In genomic region chr9:137900584-137901310, GRCh38 we compare ENCODE assay signal across 3 cellular contexts.
A peak's percentile ranks its signal among the peaks of the same experiment; 100 is the strongest.
TF ChIP-seq lines count a peak whose summit lies in the region.

No MANE protein-coding gene starts in this region.

TF ChIP-seq in HCT116, 20 proteins besides CTCF, POLR2A, EP300 and RAD21:
- TF ChIP-seq MAX (IDR thresholded peaks at IDR 0.05) (no peak), CBX3 (IDR thresholded peaks at IDR 0.05; ENCODE audit: low read depth) (no peak), ELF1 (IDR thresholded peaks at IDR 0.05; ENCODE audit: borderline replicate concordance, low read depth) (no peak), SRF (IDR thresholded peaks at IDR 0.05; ENCODE audit: low read depth) (no peak), EZH2 (IDR thresholded peaks at IDR 0.05) (no peak)

TF ChIP-seq in IMR-90, 13 proteins besides CTCF, POLR2A, EP300 and RAD21:
- TF ChIP-seq BHLHE40 (IDR thresholded peaks at IDR 0.05; ENCODE audit: low read depth, low read length), result no peak
- TF ChIP-seq ELK1 (IDR thresholded peaks at IDR 0.05; ENCODE audit: borderline replicate concordance, low read depth, low read length), result no peak
- no peak for TF ChIP-seq MAFK (IDR thresholded peaks at IDR 0.05; ENCODE audit: low read depth, low read length)
- TF ChIP-seq NFE2L2 (IDR thresholded peaks at IDR 0.05; ENCODE audit: low read depth, low read length), result no peak
- TF ChIP-seq CHD1 (IDR thresholded peaks at IDR 0.05; ENCODE audit: low read depth, low read length), result no peak
- no peak for TF ChIP-seq FOS (IDR thresholded peaks at IDR 0.05; ENCODE audit: low read depth, low read length)
- TF ChIP-seq RFX5 (IDR thresholded peaks at IDR 0.05; ENCODE audit: low read depth, low read length), result no peak

TF ChIP-seq in H1, 55 proteins besides CTCF, POLR2A, EP300 and RAD21:
- TF ChIP-seq JUND (IDR thresholded peaks at IDR 0.05; ENCODE audit: low read length) (no peak), KDM5A (IDR thresholded peaks at IDR 0.05; ENCODE audit: low read length) (no peak), CHD7 (IDR thresholded peaks at IDR 0.05; ENCODE audit: insufficient replicate concordance, low read length) (no peak), CHD1 (IDR thresholded peaks at IDR 0.05; ENCODE audit: low read depth, low read length) (no peak), POU5F1 (IDR thresholded peaks at IDR 0.05; ENCODE audit: low read depth, low read length) (no peak), FOSL1 (IDR thresholded peaks at IDR 0.05; ENCODE audit: insufficient read depth, low read depth, low read length) (no peak), RNF2 (IDR thresholded peaks at IDR 0.05; ENCODE audit: borderline replicate concordance, low read depth, low read length, missing control alignments, poor library complexity, severe bottlenecking) (peak; percentile 44), E2F6 (IDR thresholded peaks at IDR 0.05) (no peak)
